In the genomic region with DNA sequence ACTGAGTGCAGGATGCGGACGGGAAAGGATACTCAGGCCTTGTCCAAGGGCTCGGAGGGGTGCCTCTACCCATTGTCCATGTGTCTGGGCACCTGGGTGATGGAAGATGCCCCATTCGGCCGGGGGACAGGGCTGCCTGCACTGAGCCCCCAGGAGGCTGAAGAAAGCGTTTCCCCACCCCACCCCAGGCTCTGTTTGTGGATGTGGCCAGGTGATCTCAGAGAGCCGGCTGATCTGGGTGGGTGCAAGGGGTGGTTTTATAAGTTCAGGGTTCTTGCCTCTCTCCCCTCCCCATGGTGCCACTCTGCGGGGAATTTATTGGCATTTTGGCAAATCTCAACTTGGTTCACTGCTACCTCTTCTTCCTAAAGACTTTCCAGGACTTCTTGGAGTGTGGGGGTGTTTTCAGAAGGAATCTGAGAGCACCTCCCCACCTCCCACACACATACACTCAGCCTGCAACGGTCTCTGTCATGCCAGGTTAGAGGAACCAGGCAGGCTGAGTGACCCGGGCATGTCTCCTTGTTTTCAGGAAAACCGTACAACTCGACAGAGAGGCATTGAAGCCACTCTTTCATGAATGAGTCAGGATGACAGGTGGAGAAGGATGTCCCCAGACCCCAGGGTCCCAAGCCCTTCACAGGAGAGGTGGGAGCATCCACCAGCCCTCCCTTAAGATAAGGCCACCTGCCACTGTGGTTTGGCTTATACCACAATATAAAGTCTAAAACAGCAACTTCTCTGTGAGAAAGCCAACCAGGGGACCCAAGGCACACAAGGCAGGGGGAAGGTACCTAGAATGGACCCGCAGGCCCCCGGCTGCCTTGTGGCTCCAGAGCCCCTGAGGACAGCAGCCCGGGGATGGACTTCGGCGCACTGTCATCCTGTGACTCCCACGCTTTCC, we compare ENCODE assay signal across 1 cellular context.
TF ChIP-seq lines count a peak whose summit lies in the region.

No MANE protein-coding gene starts in this region.

TF ChIP-seq in H1, 55 proteins besides CTCF, POLR2A, EP300 and RAD21:
- TF ChIP-seq GABPA (IDR thresholded peaks at IDR 0.05; ENCODE audit: borderline replicate concordance, insufficient read depth, low read length) (no peak), SIX5 (IDR thresholded peaks at IDR 0.05; ENCODE audit: low read depth, low read length) (no peak), TCF12 (IDR thresholded peaks at IDR 0.05; ENCODE audit: low read depth, low read length) (no peak), POLR2AphosphoS5 (IDR thresholded peaks at IDR 0.05; ENCODE audit: low read depth, low read length) (no peak), PHF8 (conservative IDR thresholded peaks at IDR 0.05; ENCODE audit: low read depth, low read length) (no peak), SIN3A (conservative IDR thresholded peaks at IDR 0.05 in 1 of 2, IDR thresholded peaks at IDR 0.05 in 1 of 2; ENCODE audit: low read depth in 1 of 2, low read length in 2 of 2) (no peak), EGR1 (IDR thresholded peaks at IDR 0.05; ENCODE audit: borderline replicate concordance, low read depth, low read length) (no peak), CHD2 (IDR thresholded peaks at IDR 0.05; ENCODE audit: low read length) (no peak), TAF1 (IDR thresholded peaks at IDR 0.05; ENCODE audit: low read depth, low read length) (no peak)
